18 cellular contexts compared by ENCODE assay signal in the genomic region with DNA sequence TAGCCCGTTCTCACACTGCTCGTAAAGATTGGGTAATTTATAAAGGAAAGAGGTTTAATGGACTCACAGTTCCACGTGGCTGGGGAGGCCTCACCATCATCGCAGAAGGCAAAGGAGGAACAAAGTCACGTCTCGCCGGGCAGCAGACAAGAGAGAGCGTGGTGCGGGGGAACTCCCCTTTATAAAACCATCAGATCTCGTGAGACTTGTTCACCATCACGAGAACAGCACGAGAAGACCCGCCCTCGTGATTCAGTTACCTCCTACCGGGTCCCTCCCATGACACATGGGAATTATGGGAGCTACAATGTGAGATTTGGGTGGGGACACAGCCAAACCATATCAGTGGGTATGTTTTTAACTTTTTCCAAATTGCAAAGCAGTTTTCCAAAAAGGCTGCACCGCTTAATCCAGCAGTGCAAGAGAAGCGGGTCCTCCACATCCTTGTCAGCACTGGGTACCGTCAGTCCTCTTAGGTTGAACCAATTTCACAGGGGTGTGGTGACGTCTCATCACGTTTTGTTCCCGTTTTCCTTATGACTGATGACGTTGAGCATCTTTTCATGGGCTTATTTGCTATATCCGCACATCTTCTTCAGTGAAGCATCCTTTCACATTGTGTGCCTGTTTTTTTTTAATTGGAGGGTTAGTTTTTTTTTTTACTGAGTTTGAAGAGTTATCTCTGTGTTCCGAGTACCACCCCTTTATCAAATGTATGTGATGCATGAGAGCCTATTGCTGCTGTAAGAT. TPM values are rescaled to one million over a fixed set of nuclear protein-coding genes. Genes with fewer than 3 reads are reported as not detected.
DNase-seq lines count a peak whose midpoint lies in the region; ATAC-seq, FAIRE-seq and TF ChIP-seq lines count a peak whose summit lies in the region.
"Had no signal": no experiment of that assay in that cellular context is flagged by ENCODE, and none has a peak within 500 bp of the region (broad histone marks: within the 10 kb centered on the region; RNA-seq: fewer than 3 reads in every experiment).

No MANE protein-coding gene starts in this region.

- DNase-seq in NAMALWA (ENCODE audit: low spot score) (peak; percentile 15), SHP77 treated with DMSO at 0.1 percent for 48 hours (lab: John Stamatoyannopoulos, UW) (peak; percentile 31), HepG2 (ENCODE audit: low spot score) (no peak), urothelium cell line (ENCODE audit: low spot score) (no peak), iPS-NIHi11 (ENCODE audit: low spot score) (no peak), NCI-H2081 (lab: John Stamatoyannopoulos, UW) (no peak)
- DNase-seq: BE2C; CD4-positive, alpha-beta T cell; DMS53; NCI-H146; NCI-H2227 treated with DMSO at 0.1 percent for 48 hours; NCI-H524; NK-92 treated with Interleukin-12 subunit alpha and Interleukin-12 subunit beta, amount 100 ng/mL, for 24 hours; PC-3; T-cell had no signal

- TF ChIP-seq EP300 in HepG2 (IDR thresholded peaks at IDR 0.05; ENCODE audit: low read depth in 2 of 2, low read length in 2 of 2) (no peak), HepG2 (CRISPR knock-in tag; IDR thresholded peaks at IDR 0.05; ENCODE audit: borderline replicate concordance) (no peak)

- no peaks in the 10 kb centered on the region for H3K4me1 ChIP-seq in HepG2 (ENCODE audit: insufficient read depth, low read length)
- H3K4me1 ChIP-seq: BE2C had no signal

- no peak overlapping the region for H3K4me3 ChIP-seq in HepG2 (replicated peaks in 1 of 3; ENCODE audit: insufficient read depth in 1 of 3, low read depth in 2 of 3, low read length in 3 of 3)
- H3K4me3 ChIP-seq: SK-N-MC had no signal

- FAIRE-seq in HepG2 (lab: Jason Lieb, UNC) (no peak), urothelium cell line (lab: Jason Lieb, UNC) (peak; percentile 30)
- FAIRE-seq: H54 had no signal

- POLR2A ChIA-PET in HepG2 (lab: Yijun Ruan, JAX) = no interaction called here

- H4K20me1 ChIP-seq in HepG2 (ENCODE audit: insufficient read depth, low read length) = no peaks in the 10 kb centered on the region

- 17% methylated on average over 19 of the region's 24 CpGs for WGBS in HepG2 (ENCODE audit: low lambda C conversion rate)

- H3K79me2 ChIP-seq in HepG2 (ENCODE audit: insufficient read depth, low read length) = no peaks in the 10 kb centered on the region

- no peak for TF ChIP-seq POLR2A in HepG2 (IDR thresholded peaks at IDR 0.05; ENCODE audit: insufficient read depth in 1 of 2, low read depth in 2 of 2, low read length in 2 of 2)

- CTCF ChIA-PET in HepG2 (lab: Yijun Ruan, JAX; ENCODE audit: low intra/inter-chr PET ratio, low total read pairs) = no interaction called here

- no peak for TF ChIP-seq RAD21 in HepG2 (CRISPR knock-in tag; IDR thresholded peaks at IDR 0.05)

- in situ Hi-C loops in HepG2 (cut with HindIII; ENCODE audit: extremely low pct_ligation_motif_present, low pct_unique_long_range_greater_than_20kb) = no loop called here

- TF ChIP-seq CTCF in HepG2 (CRISPR knock-in tag; IDR thresholded peaks at IDR 0.05) = no peak

- peaks cover 2 to 27% of the 10 kb centered on the region in 2 experiments; a peak in 2 of 5 replicates for H3K27me3 ChIP-seq in HepG2 (ENCODE audit: control insufficient read depth in 1 of 2, insufficient read depth in 2 of 2, low read length in 2 of 2)
- H3K27me3 ChIP-seq: BE2C had no signal

- H3K36me3 ChIP-seq in HepG2 (replicated peaks in 1 of 2; ENCODE audit: control insufficient read depth in 1 of 2, insufficient read depth in 2 of 2, low read length in 2 of 2) = no peaks in the 10 kb centered on the region
- H3K36me3 ChIP-seq: BE2C had no signal

- intact Hi-C loops in HepG2 (cut with micrococcal nuclease; ENCODE audit: unreplicated experiment) = no loop called here

- H3K9ac ChIP-seq in HepG2 (ENCODE audit: insufficient read depth, low read depth, low read length) = no peak overlapping the region

- no peak overlapping the region for H2AFZ ChIP-seq in HepG2 (ENCODE audit: low read length)

- no peak overlapping the region for H3K27ac ChIP-seq in HepG2 (ENCODE audit: extremely low read length, insufficient read depth, low read length)
- H3K27ac ChIP-seq: SK-N-MC had no signal

- BruUV-seq in HepG2 (replicated peaks; lab: Mats Ljungman, UMichigan) = no TSS peak

- no peaks in the 10 kb centered on the region for H3K9me3 ChIP-seq in HepG2 (ENCODE audit: low read length)
- H3K9me3 ChIP-seq: BE2C had no signal

- ATAC-seq in HepG2 (no peak), SK-N-SH treated with all-trans-retinoic acid at 6 μM for 48 hours (no peak)
- ATAC-seq: PC-3, T-cell had no signal

- H3K4me2 ChIP-seq in HepG2 (ENCODE audit: low read depth, low read length) = no peak overlapping the region

TF ChIP-seq in HepG2, 621 proteins besides CTCF, POLR2A, EP300 and RAD21 (continues in another document):
- TF ChIP-seq CREB1 (IDR thresholded peaks at IDR 0.05) = peak; percentile 74
- no peak for TF ChIP-seq CREB1 (CRISPR knock-in tag; IDR thresholded peaks at IDR 0.05)
- TF ChIP-seq ELF1 (CRISPR knock-in tag; IDR thresholded peaks at IDR 0.05) = no peak
- TF ChIP-seq ZNF343 (CRISPR knock-in tag; IDR thresholded peaks at IDR 0.05) = no peak
- TF ChIP-seq YEATS2 (CRISPR knock-in tag; IDR thresholded peaks at IDR 0.05; ENCODE audit: borderline replicate concordance) = no peak
- no peak for TF ChIP-seq ZNF383 (CRISPR knock-in tag; IDR thresholded peaks at IDR 0.05; ENCODE audit: borderline replicate concordance)
- TF ChIP-seq ZNF205 (CRISPR knock-in tag; IDR thresholded peaks at IDR 0.05) = no peak
- no peak for TF ChIP-seq RFX1 (IDR thresholded peaks at IDR 0.05)

TF ChIP-seq in SK-N-SH treated with all-trans-retinoic acid at 6 μM for 48 hours, 23 proteins besides CTCF, POLR2A, EP300 and RAD21 (continues in another document):
- TF ChIP-seq PPARA (CRISPR knock-in tag; IDR thresholded peaks at IDR 0.05; ENCODE audit: borderline replicate concordance) (no peak), ZNF70 (CRISPR knock-in tag; IDR thresholded peaks at IDR 0.05) (no peak)
- TF ChIP-seq, protein P1, sequence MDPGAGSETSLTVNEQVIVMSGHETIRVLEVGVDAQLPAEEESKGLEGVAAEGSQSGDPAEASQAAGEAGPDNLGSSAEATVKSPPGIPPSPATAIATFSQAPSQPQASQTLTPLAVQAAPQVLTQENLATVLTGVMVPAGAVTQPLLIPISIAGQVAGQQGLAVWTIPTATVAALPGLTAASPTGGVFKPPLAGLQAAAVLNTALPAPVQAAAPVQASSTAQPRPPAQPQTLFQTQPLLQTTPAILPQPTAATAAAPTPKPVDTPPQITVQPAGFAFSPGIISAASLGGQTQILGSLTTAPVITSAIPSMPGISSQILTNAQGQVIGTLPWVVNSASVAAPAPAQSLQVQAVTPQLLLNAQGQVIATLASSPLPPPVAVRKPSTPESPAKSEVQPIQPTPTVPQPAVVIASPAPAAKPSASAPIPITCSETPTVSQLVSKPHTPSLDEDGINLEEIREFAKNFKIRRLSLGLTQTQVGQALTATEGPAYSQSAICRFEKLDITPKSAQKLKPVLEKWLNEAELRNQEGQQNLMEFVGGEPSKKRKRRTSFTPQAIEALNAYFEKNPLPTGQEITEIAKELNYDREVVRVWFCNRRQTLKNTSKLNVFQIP (CRISPR knock-in tag; IDR thresholded peaks at IDR 0.05; ENCODE audit: borderline replicate concordance, low read depth) = no peak

RNA-seq across cellular contexts. Expression of a gene that starts 8.0 kb away (rescaled TPM):
- not detected in 2 replicates for total RNA-seq in HepG2 (2016; rRNA removed; fragmentation: Illumina TruSeq; extraction: Trizol)
- not detected in 2 replicates for total RNA-seq in HepG2 (2016; cell fraction: cytosol; rRNA removed; fragmentation: Illumina TruSeq; extraction: Trizol; ENCODE audit: low read depth)
- total RNA-seq in HepG2 (2016; cell fraction: insoluble cytoplasmic fraction; rRNA removed; fragmentation: Illumina TruSeq; extraction: Trizol) = not detected in 2 replicates
- not detected in 2 replicates for total RNA-seq in HepG2 (2016; cell fraction: membrane; rRNA removed; fragmentation: Illumina TruSeq; extraction: Trizol)
- total RNA-seq in HepG2 (2016; cell fraction: nucleus; rRNA removed; fragmentation: Illumina TruSeq; extraction: Trizol) = not detected in 2 replicates
- not detected in 2 replicates for polyA plus RNA-seq in HepG2 (2011; rRNA removed)
- not detected in 2 replicates for polyA plus RNA-seq in HepG2 (2011; cell fraction: cytosol; rRNA removed)
- polyA plus RNA-seq in HepG2 (2011; cell fraction: nucleus; rRNA removed) = not detected in 2 replicates
- polyA plus RNA-seq in HepG2 (2012) = not detected in 2 replicates
- not detected in 2 replicates for polyA plus RNA-seq in HepG2 (2016; cell fraction: cytosol; fragmentation: Illumina TruSeq; extraction: Trizol; ENCODE audit: low read depth)
- polyA plus RNA-seq in HepG2 (2016; cell fraction: insoluble cytoplasmic fraction; fragmentation: Illumina TruSeq; extraction: Trizol; ENCODE audit: low read depth) = not detected in 2 replicates
- not detected in 2 replicates for polyA plus RNA-seq in HepG2 (2016; cell fraction: membrane; fragmentation: Illumina TruSeq; extraction: Trizol; ENCODE audit: low read depth)
- polyA plus RNA-seq in HepG2 (2016; cell fraction: nucleus; fragmentation: Illumina TruSeq; extraction: Trizol; ENCODE audit: insufficient read depth, low read depth) = not detected in 2 replicates
- not detected in 2 replicates for polyA minus RNA-seq in HepG2 (2011; rRNA and poly(A)+ RNA removed; ENCODE audit: low replicate concordance)
- polyA minus RNA-seq in HepG2 (2011; cell fraction: cytosol; rRNA and poly(A)+ RNA removed) = not detected in 2 replicates
- not detected in 2 replicates for polyA minus RNA-seq in HepG2 (2011; cell fraction: nucleus; rRNA and poly(A)+ RNA removed)
- total RNA-seq: CD4-positive, alpha-beta T cell; PC-3; T-cell had no signal

RNA-seq across cellular contexts. Expression of a gene that starts 45.1 kb away (rescaled TPM):
- not detected in 2 replicates for total RNA-seq in HepG2 (2016; rRNA removed; fragmentation: Illumina TruSeq; extraction: Trizol)
- total RNA-seq in HepG2 (2016; cell fraction: cytosol; rRNA removed; fragmentation: Illumina TruSeq; extraction: Trizol; ENCODE audit: low read depth) = not detected in 2 replicates
- total RNA-seq in HepG2 (2016; cell fraction: insoluble cytoplasmic fraction; rRNA removed; fragmentation: Illumina TruSeq; extraction: Trizol) = not detected in 2 replicates
- total RNA-seq in HepG2 (2016; cell fraction: membrane; rRNA removed; fragmentation: Illumina TruSeq; extraction: Trizol) = not detected in 2 replicates
- total RNA-seq in HepG2 (2016; cell fraction: nucleus; rRNA removed; fragmentation: Illumina TruSeq; extraction: Trizol) = not detected in 2 replicates
- not detected in 2 replicates for polyA plus RNA-seq in HepG2 (2011; rRNA removed)
- not detected in 2 replicates for polyA plus RNA-seq in HepG2 (2011; cell fraction: cytosol; rRNA removed)
- polyA plus RNA-seq in HepG2 (2011; cell fraction: nucleus; rRNA removed) = not detected in 2 replicates
- not detected in 2 replicates for polyA plus RNA-seq in HepG2 (2012)
- polyA plus RNA-seq in HepG2 (2016; cell fraction: cytosol; fragmentation: Illumina TruSeq; extraction: Trizol; ENCODE audit: low read depth) = not detected in 2 replicates
- polyA plus RNA-seq in HepG2 (2016; cell fraction: insoluble cytoplasmic fraction; fragmentation: Illumina TruSeq; extraction: Trizol; ENCODE audit: low read depth) = not detected in 2 replicates
- not detected in 2 replicates for polyA plus RNA-seq in HepG2 (2016; cell fraction: membrane; fragmentation: Illumina TruSeq; extraction: Trizol; ENCODE audit: low read depth)
- not detected in 2 replicates for polyA plus RNA-seq in HepG2 (2016; cell fraction: nucleus; fragmentation: Illumina TruSeq; extraction: Trizol; ENCODE audit: insufficient read depth, low read depth)
- not detected in 2 replicates for polyA minus RNA-seq in HepG2 (2011; rRNA and poly(A)+ RNA removed; ENCODE audit: low replicate concordance)
- not detected in 2 replicates for polyA minus RNA-seq in HepG2 (2011; cell fraction: cytosol; rRNA and poly(A)+ RNA removed)
- polyA minus RNA-seq in HepG2 (2011; cell fraction: nucleus; rRNA and poly(A)+ RNA removed) = not detected in 2 replicates
- total RNA-seq: PC-3 had no signal

Comparison
In these comparisons a context has a peak if more than half of its experiments do, and no peak if none do; other contexts are left out.
1. DNase-seq: peak in NAMALWA (single experiment) and SHP77 treated with DMSO at 0.1 percent for 48 hours (single experiment); none in HepG2 (single experiment), urothelium cell line (single experiment), iPS-NIHi11 (single experiment) and NCI-H2081 (0 of 2).